In the genomic region with DNA sequence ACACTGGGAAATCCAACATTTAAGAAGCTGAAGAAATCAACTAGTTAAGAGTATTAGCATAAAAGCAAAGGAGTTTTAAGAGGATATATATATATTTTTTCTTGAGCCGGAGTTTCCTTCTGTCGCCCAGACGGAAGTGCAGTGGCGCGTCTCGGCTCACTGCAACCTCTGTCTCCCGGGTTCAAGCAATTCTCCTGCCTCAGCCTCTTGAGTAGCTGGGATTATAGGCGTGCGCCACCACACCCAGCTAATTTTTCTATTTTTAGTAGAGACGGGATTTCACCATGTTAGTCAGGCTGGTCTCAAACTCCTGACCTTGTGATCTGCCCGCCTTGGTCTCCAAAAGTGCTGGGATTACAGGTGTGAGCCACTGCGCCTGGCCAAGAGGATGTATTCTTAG, we compare ENCODE assay signal across 8 cellular contexts. TPM values are rescaled to one million over a fixed set of nuclear protein-coding genes. Genes with fewer than 3 reads are reported as not detected.
DNase-seq lines count a peak whose midpoint lies in the region; ATAC-seq and TF ChIP-seq lines count a peak whose summit lies in the region.
"Not testable (repeated sequence)": the region's sequence is repeated elsewhere in the genome, so short reads cannot be mapped to it uniquely, and the experiment has no call there.

No MANE protein-coding gene starts in this region.

- H3K4me3 Mint-ChIP-seq in CD4-positive, CD25-positive, alpha-beta regulatory T cell, result peak overlapping the region; percentile 41 to 87 (median 52)
- not testable (repeated sequence) for H3K4me3 Mint-ChIP-seq in activated CD8-positive, alpha-beta T cell treated with anti-CD3 and anti-CD28 coated beads for 36 hours
- H3K4me3 Mint-ChIP-seq in glutamatergic neuron (ENCODE audit: unreplicated experiment), result peak overlapping the region; percentile 27
- peak overlapping the region in 8 of 10 donors; percentile 19 to 96 (median 62) for H3K4me3 Mint-ChIP-seq in naive thymus-derived CD4-positive, alpha-beta T cell

- not testable (repeated sequence) for TF ChIP-seq CTCF in RWPE1 (conservative IDR thresholded peaks at IDR 0.05; ENCODE audit: low read depth); activated CD8-positive, alpha-beta T cell treated with anti-CD3 and anti-CD28 coated beads for 36 hours (IDR thresholded peaks at IDR 0.05); ascending aorta (IDR thresholded peaks at IDR 0.05); glutamatergic neuron (IDR thresholded peaks at IDR 0.05; ENCODE audit: partially characterized antibody, unreplicated experiment); psoas muscle (IDR thresholded peaks at IDR 0.05); upper lobe of left lung (IDR thresholded peaks at IDR 0.05)

- H3K36me3 ChIP-seq in CD4-positive, CD25-positive, alpha-beta regulatory T cell (ENCODE audit: control insufficient read depth, insufficient read depth, low read length), result peaks cover 16% of the 10 kb centered on the region
- not testable (repeated sequence) for H3K36me3 ChIP-seq in ascending aorta; naive thymus-derived CD4-positive, alpha-beta T cell (ENCODE audit: control insufficient read depth in 2 of 3, insufficient read depth in 3 of 3, low read length in 3 of 3); psoas muscle (ENCODE audit: insufficient read depth in 1 of 2, low read depth in 1 of 2); upper lobe of left lung

- peaks cover 47 to 96% (median 76%) of the 10 kb centered on the region in 4 donors for H3K4me1 Mint-ChIP-seq in CD4-positive, CD25-positive, alpha-beta regulatory T cell
- peaks cover 71% of the 10 kb centered on the region for H3K4me1 Mint-ChIP-seq in activated CD8-positive, alpha-beta T cell treated with anti-CD3 and anti-CD28 coated beads for 36 hours (ENCODE audit: low read depth)
- H3K4me1 Mint-ChIP-seq in glutamatergic neuron (ENCODE audit: low read depth, unreplicated experiment), result peaks cover 40% of the 10 kb centered on the region
- peaks cover 62 to 96% (median 91%) of the 10 kb centered on the region in 7 donors for H3K4me1 Mint-ChIP-seq in naive thymus-derived CD4-positive, alpha-beta T cell

- not testable (repeated sequence) for TF ChIP-seq POLR2A in upper lobe of left lung (IDR thresholded peaks at IDR 0.05)

- WGBS in psoas muscle, 3 donors, result 83 to 92% (median 85%) methylated on average over 12 of the region's 12 CpGs
- 89 to 92% methylated on average over 12 of the region's 12 CpGs for WGBS in upper lobe of left lung, 2 donors

- peak overlapping the region in 2 of 3 donors; percentile 70 to 92 for H3K27ac Mint-ChIP-seq in CD4-positive, CD25-positive, alpha-beta regulatory T cell
- H3K27ac Mint-ChIP-seq in activated CD8-positive, alpha-beta T cell treated with anti-CD3 and anti-CD28 coated beads for 36 hours, result peak overlapping the region; percentile 36
- H3K27ac Mint-ChIP-seq in glutamatergic neuron (ENCODE audit: unreplicated experiment), result not testable (repeated sequence)
- peak overlapping the region; percentile 52 to 84 (median 58) for H3K27ac Mint-ChIP-seq in naive thymus-derived CD4-positive, alpha-beta T cell

- peaks cover 97% of the 10 kb centered on the region for H3K4me1 ChIP-seq in CD4-positive, CD25-positive, alpha-beta regulatory T cell (ENCODE audit: control insufficient read depth, insufficient read depth, low read length, poor library complexity, severe bottlenecking)
- H3K4me1 ChIP-seq in ascending aorta, result peaks cover 11 to 77% of the 10 kb centered on the region in 2 donors
- H3K4me1 ChIP-seq in naive thymus-derived CD4-positive, alpha-beta T cell (ENCODE audit: control insufficient read depth in 2 of 2, insufficient read depth in 2 of 2, low read length in 2 of 2), result peaks cover 59 to 77% of the 10 kb centered on the region in 2 donors
- H3K4me1 ChIP-seq in psoas muscle, result peaks cover 79% of the 10 kb centered on the region
- H3K4me1 ChIP-seq in upper lobe of left lung, result peaks cover 76 to 100% (median 87%) of the 10 kb centered on the region in 4 donors

- not testable (repeated sequence) for DNase-seq in CD4-positive, CD25-positive, alpha-beta regulatory T cell; RWPE1 (ENCODE audit: low spot score); activated CD8-positive, alpha-beta T cell treated with anti-CD3 and anti-CD28 coated beads for 36 hours; ascending aorta (ENCODE audit: low spot score in 2 of 2); glutamatergic neuron; naive thymus-derived CD4-positive, alpha-beta T cell; psoas muscle; upper lobe of left lung

- POLR2A ChIA-PET in RWPE1 (lab: Yijun Ruan, JAX; ENCODE audit: low non-redundant PET), result not testable (repeated sequence)
- POLR2A ChIA-PET in activated CD8-positive, alpha-beta T cell treated with anti-CD3 and anti-CD28 coated beads for 36 hours (lab: Charles Lee), result interaction anchor here (1.1 to 4.1 kb wide), 3 partner anchors 10 to 21 kb away, joined by 3 to 44 read pairs (median 19); a partner anchor contains a TSS
- POLR2A ChIA-PET in naive thymus-derived CD4-positive, alpha-beta T cell (lab: Charles Lee), result interaction anchor here (1.0 to 15.5 kb wide), 4 partner anchors 8 to 21 kb away, joined by 3 to 639 read pairs (median 16); no protein-coding TSS in a partner anchor

- H3K36me3 Mint-ChIP-seq in CD4-positive, CD25-positive, alpha-beta regulatory T cell, result peaks cover 35% of the 10 kb centered on the region
- H3K36me3 Mint-ChIP-seq in activated CD8-positive, alpha-beta T cell treated with anti-CD3 and anti-CD28 coated beads for 36 hours (ENCODE audit: low read depth), result peaks cover 64% of the 10 kb centered on the region
- not testable (repeated sequence) for H3K36me3 Mint-ChIP-seq in glutamatergic neuron (ENCODE audit: unreplicated experiment)
- H3K36me3 Mint-ChIP-seq in naive thymus-derived CD4-positive, alpha-beta T cell, result peaks cover 5 to 25% (median 15%) of the 10 kb centered on the region in 5 donors

- H3K9me3 ChIP-seq in CD4-positive, CD25-positive, alpha-beta regulatory T cell (ENCODE audit: control insufficient read depth in 2 of 2, low read length in 2 of 2); ascending aorta; naive thymus-derived CD4-positive, alpha-beta T cell (ENCODE audit: control insufficient read depth in 2 of 3, low read length in 3 of 3); psoas muscle; upper lobe of left lung: not testable (repeated sequence)

- not testable (repeated sequence) for TF ChIP-seq EP300 in upper lobe of left lung (IDR thresholded peaks at IDR 0.05)

- H3K9me3 Mint-ChIP-seq in CD4-positive, CD25-positive, alpha-beta regulatory T cell; activated CD8-positive, alpha-beta T cell treated with anti-CD3 and anti-CD28 coated beads for 36 hours; glutamatergic neuron (ENCODE audit: unreplicated experiment); naive thymus-derived CD4-positive, alpha-beta T cell: not testable (repeated sequence)

- H3K27me3 ChIP-seq in CD4-positive, CD25-positive, alpha-beta regulatory T cell (ENCODE audit: control insufficient read depth, insufficient read depth, low read length); ascending aorta; naive thymus-derived CD4-positive, alpha-beta T cell (ENCODE audit: control insufficient read depth in 2 of 2, insufficient read depth in 2 of 2, low read length in 2 of 2); psoas muscle (ENCODE audit: insufficient read depth in 3 of 3, low read length in 2 of 3); upper lobe of left lung: not testable (repeated sequence)

- CTCF ChIA-PET in RWPE1 (lab: Yijun Ruan, JAX), result not testable (repeated sequence)
- CTCF ChIA-PET in activated CD8-positive, alpha-beta T cell treated with anti-CD3 and anti-CD28 coated beads for 36 hours (lab: Charles Lee), result interaction anchor here (1.6 to 14.7 kb wide), 2 partner anchors 20 to 31 kb away, joined by 3 to 210 read pairs; no protein-coding TSS in a partner anchor
- CTCF ChIA-PET in naive thymus-derived CD4-positive, alpha-beta T cell (lab: Charles Lee), result interaction anchor here (1.6 kb wide), 1 partner anchor 11 kb away, joined by 5 read pairs; no protein-coding TSS in a partner anchor

- intact Hi-C loops in activated CD8-positive, alpha-beta T cell treated with anti-CD3 and anti-CD28 coated beads for 36 hours (cut with micrococcal nuclease); ascending aorta (cut with DNase I); naive thymus-derived CD4-positive, alpha-beta T cell (cut with micrococcal nuclease); psoas muscle (cut with DNase I): not testable (repeated sequence)

- not testable (repeated sequence) for ATAC-seq in CD4-positive, CD25-positive, alpha-beta regulatory T cell (ENCODE audit: low read depth in 2 of 2); activated CD8-positive, alpha-beta T cell treated with anti-CD3 and anti-CD28 coated beads for 36 hours; naive thymus-derived CD4-positive, alpha-beta T cell; psoas muscle; upper lobe of left lung (ENCODE audit: low FRiP score in 2 of 2)

- H3K4me3 ChIP-seq in CD4-positive, CD25-positive, alpha-beta regulatory T cell (ENCODE audit: low read depth, low read length); ascending aorta; naive thymus-derived CD4-positive, alpha-beta T cell (ENCODE audit: low read length); psoas muscle; upper lobe of left lung: not testable (repeated sequence)

- H3K27me3 Mint-ChIP-seq in CD4-positive, CD25-positive, alpha-beta regulatory T cell; activated CD8-positive, alpha-beta T cell treated with anti-CD3 and anti-CD28 coated beads for 36 hours; glutamatergic neuron (ENCODE audit: unreplicated experiment); naive thymus-derived CD4-positive, alpha-beta T cell: not testable (repeated sequence)

- not testable (repeated sequence) for H3K27ac ChIP-seq in CD4-positive, CD25-positive, alpha-beta regulatory T cell (ENCODE audit: insufficient read depth, low read length, poor library complexity, severe bottlenecking); naive thymus-derived CD4-positive, alpha-beta T cell (ENCODE audit: low read depth, low read length)
- H3K27ac ChIP-seq in RWPE1, result peak overlapping the region; percentile 69
- H3K27ac ChIP-seq in ascending aorta, result peak overlapping the region; percentile 97 to 100
- peak overlapping the region; percentile 100 for H3K27ac ChIP-seq in psoas muscle
- H3K27ac ChIP-seq in upper lobe of left lung, result peak overlapping the region; percentile 12 to 68 (median 34)

RNA-seq across cellular contexts. Expression of a gene that starts 8.5 kb away (rescaled TPM):
- 360 TPM for total RNA-seq in CD4-positive, CD25-positive, alpha-beta regulatory T cell
- 100 to 1,000 TPM; 146 to 197 (median 177) TPM for polyA plus RNA-seq in CD4-positive, CD25-positive, alpha-beta regulatory T cell
- 10 to 100 TPM; 94.7 to 98.4 TPM for total RNA-seq in activated CD8-positive, alpha-beta T cell treated with anti-CD3 and anti-CD28 coated beads for 36 hours
- total RNA-seq in ascending aorta (43.0 TPM), glutamatergic neuron (ENCODE audit: unreplicated experiment) (126 TPM), psoas muscle (10 to 100 TPM; 24.0 to 40.9 (median 27.0) TPM), upper lobe of left lung (100 to 1,000 TPM in 3 of 6 donors, 10 to 100 TPM in 3; 77.3 to 182 (median 105) TPM)
- 100 to 1,000 TPM; 129 to 221 (median 186) TPM for total RNA-seq in naive thymus-derived CD4-positive, alpha-beta T cell
- polyA plus RNA-seq in naive thymus-derived CD4-positive, alpha-beta T cell, result 100 to 1,000 TPM; 195 to 221 TPM
- 10 to 100 TPM in 1 of 3 donors, 1 to 10 TPM in 2; 6.2 to 18.1 (median 7.3) TPM for polyA plus RNA-seq in psoas muscle
